ENCODE assay signal across 10 cellular contexts in the genomic region with DNA sequence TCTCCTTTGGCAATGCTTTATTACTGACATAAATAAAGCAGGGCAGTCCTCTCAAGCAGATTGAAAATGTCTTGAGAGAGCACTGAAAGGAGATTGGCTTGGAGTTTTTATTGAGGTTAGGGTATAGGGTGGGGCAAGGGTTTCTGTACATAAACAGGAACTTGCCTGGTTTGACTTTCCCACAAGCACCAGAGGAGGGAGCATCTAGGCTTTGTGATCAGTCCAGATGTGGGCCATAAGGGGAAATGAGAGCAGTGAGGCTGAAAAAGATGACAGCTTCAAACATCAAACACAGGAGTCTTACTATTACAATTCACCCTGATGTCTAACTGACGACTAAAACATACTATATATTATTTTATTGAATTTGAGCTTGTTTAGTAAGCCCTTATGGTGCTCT.
DNase-seq lines count a peak whose midpoint lies in the region; ATAC-seq and TF ChIP-seq lines count a peak whose summit lies in the region.
"Had no signal": no experiment of that assay in that cellular context is flagged by ENCODE, and none has a peak within 500 bp of the region (broad histone marks: within the 10 kb centered on the region; RNA-seq: fewer than 3 reads in every experiment).

No MANE protein-coding gene starts in this region.

- no peaks in the 10 kb centered on the region for H3K79me2 ChIP-seq in GM23248 (ENCODE audit: insufficient read depth)

- ATAC-seq in GM21529 (IDR thresholded peaks at IDR 0.05; ENCODE audit: unreplicated experiment) (peak; percentile 95), lower lobe of right lung (no peak)

- H3K4me2 ChIP-seq in GM23248 (ENCODE audit: unreplicated experiment) = no peak overlapping the region

- in situ Hi-C loops in GM13977 (cut with MboI; ENCODE audit: low pct_unique_long_range_greater_than_20kb, low sequenced_read_pairs, unreplicated experiment) = loop anchor here (25.0 kb wide), 1 partner anchor 281 kb away; no protein-coding TSS in a partner anchor
- in situ Hi-C loops in GM23248 (cut with MboI) = no loop called here

- H3K9me2 ChIP-seq in GM23248 (ENCODE audit: insufficient read depth) = no peaks in the 10 kb centered on the region

- no peak overlapping the region for H2AFZ ChIP-seq in GM23248

- intact Hi-C loops in lower lobe of right lung (cut with DNase I) = no loop called here

- H3K4me3 ChIP-seq in fibroblast of villous mesenchyme (ENCODE audit: low read depth, low read length) = no peak overlapping the region
- H3K4me3 ChIP-seq in lower lobe of right lung = no peak overlapping the region
- H3K4me3 ChIP-seq in GM23248 = no peak overlapping the region

- H3K9me3 ChIP-seq in lower lobe of right lung (no peaks in the 10 kb centered on the region), GM23248 (ENCODE audit: low read depth) (no peaks in the 10 kb centered on the region)

- H3K36me3 ChIP-seq in lower lobe of right lung = no peaks in the 10 kb centered on the region
- no peaks in the 10 kb centered on the region for H3K36me3 ChIP-seq in GM23248 (ENCODE audit: low read depth)

- H3F3A ChIP-seq in GM23248 (ENCODE audit: insufficient read depth) = no peaks in the 10 kb centered on the region

- H4K20me1 ChIP-seq in GM23248 (ENCODE audit: insufficient read depth) = no peaks in the 10 kb centered on the region

- H3K27ac ChIP-seq in lower lobe of right lung (no peak overlapping the region), GM23248 (no peak overlapping the region)

- H3K27me3 ChIP-seq in lower lobe of right lung (ENCODE audit: low read depth) = no peaks in the 10 kb centered on the region
- no peaks in the 10 kb centered on the region for H3K27me3 ChIP-seq in GM23248 (replicated peaks; ENCODE audit: insufficient read depth)

- TF ChIP-seq CTCF in GM13977 (IDR thresholded peaks at IDR 0.05; ENCODE audit: extremely low read depth, insufficient read depth, missing control alignments) = peak; percentile 64
- TF ChIP-seq CTCF in fibroblast of villous mesenchyme (IDR thresholded peaks at IDR 0.05; ENCODE audit: insufficient read depth, low read depth, low read length) = peak; percentile 35
- no peak for TF ChIP-seq CTCF in lower lobe of right lung (IDR thresholded peaks at IDR 0.05)

- H3K4me1 ChIP-seq in lower lobe of right lung = no peaks in the 10 kb centered on the region
- H3K4me1 ChIP-seq in GM23248 (ENCODE audit: insufficient read depth) = no peaks in the 10 kb centered on the region

- no peak overlapping the region for H3K9ac ChIP-seq in GM23248

- DNase-seq in GM13977 (ENCODE audit: low spot score) (peak; percentile 35), Kasumi-1 (lab: John Stamatoyannopoulos, UW) (peak; percentile 18 to 57), fibroblast of villous mesenchyme (ENCODE audit: low read depth) (peak; percentile 28), kidney tubule cell (ENCODE audit: low spot score) (no peak), superior temporal gyrus (ENCODE audit: extremely low spot score) (no peak), lower lobe of right lung (no peak), GM23248 (no peak)
- DNase-seq: NCI-H82; stimulated activated CD4-positive, alpha-beta T cell treated with anti-CD3 and anti-CD28 coated beads, Interleukin-12 subunit alpha, Interleukin-12 subunit beta, amount 100 ng/mL, for 4 hours had no signal

- WGBS in GM23248 (ENCODE audit: low coverage in 1 of 2, low lambda C conversion rate in 2 of 2, missing lambda C conversion rate in 2 of 2), 2 experiments = 0% methylated on average over 1 of the region's 1 CpG

Comparison
In these comparisons a context has a peak if more than half of its experiments do, and no peak if none do; other contexts are left out.
1. DNase-seq: peak in GM13977 (single experiment), Kasumi-1 (2 of 2) and fibroblast of villous mesenchyme (single experiment); none in kidney tubule cell (single experiment), superior temporal gyrus (single experiment), lower lobe of right lung (single experiment) and GM23248 (single experiment).